Comparison of ENCODE assay signal across 24 cellular contexts in genomic region chr18:79584491-79585394, GRCh38.
DNase-seq lines count a peak whose midpoint lies in the region; ATAC-seq and TF ChIP-seq lines count a peak whose summit lies in the region.
"Had no signal": no experiment of that assay in that cellular context is flagged by ENCODE, and none has a peak within 500 bp of the region (broad histone marks: within the 10 kb centered on the region; RNA-seq: fewer than 3 reads in every experiment).

No MANE protein-coding gene starts in this region.

- intact Hi-C loops in Panc1 (cut with micrococcal nuclease; ENCODE audit: unreplicated experiment) (no loop called here), left lung (cut with DNase I) (no loop called here), sigmoid colon (cut with DNase I) (loop anchor here (5.0 kb wide), 1 partner anchor 192 kb away; no protein-coding TSS in a partner anchor)

- H3K4ac ChIP-seq in mesenchymal stem cell (ENCODE audit: low read depth in 1 of 2, low read length in 2 of 2) = no peak overlapping the region

- no peak overlapping the region for H2AFZ ChIP-seq in mesenchymal stem cell (ENCODE audit: low read depth, low read length)

- POLR2A ChIA-PET in Panc1 (lab: Charles Lee) = interaction anchor here (0.5 kb wide), 1 partner anchor 13 kb away, joined by 3 read pairs; no protein-coding TSS in a partner anchor

- H3K4me3 ChIP-seq in Panc1 (ENCODE audit: low read depth in 2 of 2, low read length in 2 of 2) (no peak overlapping the region), left lung (no peak overlapping the region), sigmoid colon (no peak overlapping the region), mesenchymal stem cell (ENCODE audit: insufficient read depth in 1 of 2, low read depth in 1 of 2, low read length in 2 of 2) (no peak overlapping the region)
- H3K4me3 ChIP-seq: esophagus muscularis mucosa, upper lobe of left lung had no signal

- H3K9ac ChIP-seq in mesenchymal stem cell (ENCODE audit: low read length) = no peak overlapping the region

- no peak for TF ChIP-seq POLR2A in sigmoid colon (IDR thresholded peaks at IDR 0.05)

- no peak overlapping the region for H3K14ac ChIP-seq in mesenchymal stem cell (ENCODE audit: low read length in 2 of 2)

- H3K36me3 ChIP-seq in Panc1 (ENCODE audit: control insufficient read depth, insufficient read depth, low read length) = no peaks in the 10 kb centered on the region
- H3K36me3 ChIP-seq in left lung = no peaks in the 10 kb centered on the region
- no peaks in the 10 kb centered on the region for H3K36me3 ChIP-seq in sigmoid colon
- H3K36me3 ChIP-seq in mesenchymal stem cell (ENCODE audit: control insufficient read depth in 1 of 2, insufficient read depth in 2 of 2, low read depth in 1 of 2, low read length in 2 of 2) = no peaks in the 10 kb centered on the region
- H3K36me3 ChIP-seq: esophagus muscularis mucosa, upper lobe of left lung had no signal

- H3K23ac ChIP-seq in mesenchymal stem cell (ENCODE audit: low read length in 2 of 2) = no peak overlapping the region

- H3K18ac ChIP-seq in mesenchymal stem cell (ENCODE audit: low read depth in 1 of 2, low read length in 2 of 2) = no peak overlapping the region

- CTCF ChIA-PET in Panc1 (lab: Charles Lee) = no interaction called here

- no peak overlapping the region for H2BK12ac ChIP-seq in mesenchymal stem cell (ENCODE audit: low read length in 2 of 2)

- H4K91ac ChIP-seq in mesenchymal stem cell (ENCODE audit: low read length) = no peak overlapping the region

- no peak overlapping the region for H2BK15ac ChIP-seq in mesenchymal stem cell (ENCODE audit: low read depth, poor library complexity, severe bottlenecking)

- in situ Hi-C loops in Panc1 (cut with HindIII; ENCODE audit: low pct_unique_long_range_greater_than_20kb, low sequenced_read_pairs) = no loop called here

- H3K9me3 ChIP-seq in Panc1 (ENCODE audit: control insufficient read depth, insufficient read depth, low read depth, low read length) = no peaks in the 10 kb centered on the region
- H3K9me3 ChIP-seq in left lung = no peaks in the 10 kb centered on the region
- no peaks in the 10 kb centered on the region for H3K9me3 ChIP-seq in sigmoid colon
- H3K9me3 ChIP-seq in mesenchymal stem cell (ENCODE audit: control insufficient read depth, low read length) = no peaks in the 10 kb centered on the region
- H3K9me3 ChIP-seq: esophagus muscularis mucosa, upper lobe of left lung had no signal

- no peak overlapping the region for H2BK5ac ChIP-seq in mesenchymal stem cell (ENCODE audit: low read depth, low read length, poor library complexity, severe bottlenecking)

- no peak overlapping the region for H2BK120ac ChIP-seq in mesenchymal stem cell (ENCODE audit: low read depth, low read length)

- H2AK5ac ChIP-seq in mesenchymal stem cell (ENCODE audit: low read length, severe bottlenecking) = no peak overlapping the region

- H3K27me3 ChIP-seq in Panc1 (ENCODE audit: control insufficient read depth, insufficient read depth, low read length) = no peaks in the 10 kb centered on the region
- H3K27me3 ChIP-seq in left lung = peaks cover 0 to 29% of the 10 kb centered on the region in 2 donors
- H3K27me3 ChIP-seq in sigmoid colon = no peaks in the 10 kb centered on the region
- H3K27me3 ChIP-seq in mesenchymal stem cell (ENCODE audit: control insufficient read depth in 1 of 2, insufficient read depth in 1 of 2, low read length in 2 of 2) = peaks cover 0 to 57% of the 10 kb centered on the region in 2 experiments
- H3K27me3 ChIP-seq: esophagus muscularis mucosa, upper lobe of left lung had no signal

- ATAC-seq in Panc1 (peak; percentile 45), left lung (no peak), HG03108 (IDR thresholded peaks at IDR 0.05; ENCODE audit: unreplicated experiment) (no peak)
- ATAC-seq: activated T-helper 17 cell treated with anti-CD3 and anti-CD28 coated beads, Interleukin-2, amount 50 U/mL, for 72 hours; stimulated activated naive CD8-positive, alpha-beta T cell treated with anti-CD3 and anti-CD28 coated beads, Interleukin-15, Interleukin-2, amounts not matched to agents 100 U/mL and 50 U/mL, for 24 hours had no signal

- H3K4me2 ChIP-seq in mesenchymal stem cell (ENCODE audit: low read length, poor library complexity, severe bottlenecking) = no peak overlapping the region

- DNase-seq in activated effector memory CD4-positive, alpha-beta T cell treated with anti-CD3 and anti-CD28 coated beads, Interleukin-2, amount 50 U/mL, for 16 hours = peak; percentile 51
- DNase-seq in activated effector memory CD4-positive, alpha-beta T cell treated with Interleukin-2 at 50 U/mL for 16 hours = no peak
- DNase-seq in Panc1 (ENCODE audit: low read depth, low spot score) (no peak), left lung (peak; percentile 22 to 73), sigmoid colon (peak; percentile 54), mesenchymal stem cell (no peak), NCI-H1105 (lab: John Stamatoyannopoulos, UW) (no peak)
- DNase-seq: ACHN; activated CD8-positive, alpha-beta memory T cell treated with anti-CD3 and anti-CD28 coated beads for 24 hours; amygdala; CD4-positive, alpha-beta T cell; central memory CD4-positive, alpha-beta T cell; DMS79 treated with DMSO at 0.1 percent for 48 hours; effector CD4-positive, alpha-beta T cell; KBM-7; mammary epithelial cell; NCI-H2029; retina; SIG-M5; stimulated activated naive CD8-positive, alpha-beta T cell treated with anti-CD3 and anti-CD28 coated beads, Interleukin-15, Interleukin-2, amounts not matched to agents 100 U/mL and 50 U/mL, for 24 hours; upper lobe of left lung had no signal

- no peaks in the 10 kb centered on the region for H3K79me1 ChIP-seq in mesenchymal stem cell (replicated peaks; ENCODE audit: low read length, poor library complexity, severe bottlenecking)

- H3K27ac ChIP-seq in Panc1 (ENCODE audit: low read length) (no peak overlapping the region), left lung (no peak overlapping the region), sigmoid colon (no peak overlapping the region), mesenchymal stem cell (ENCODE audit: low read length, poor library complexity, severe bottlenecking) (no peak overlapping the region)
- H3K27ac ChIP-seq: esophagus muscularis mucosa, upper lobe of left lung had no signal

- TF ChIP-seq EP300 in sigmoid colon (IDR thresholded peaks at IDR 0.05) = no peak

- no peak for TF ChIP-seq CTCF in Panc1 (IDR thresholded peaks at IDR 0.05)
- no peak for TF ChIP-seq CTCF in left lung (IDR thresholded peaks at IDR 0.05)
- TF ChIP-seq CTCF in sigmoid colon (IDR thresholded peaks at IDR 0.05) = no peak

- peaks cover 8% of the 10 kb centered on the region; the same call in 1 of the 2 replicates for H3K4me1 ChIP-seq in Panc1 (ENCODE audit: control insufficient read depth, insufficient read depth, low read length)
- no peaks in the 10 kb centered on the region for H3K4me1 ChIP-seq in left lung
- H3K4me1 ChIP-seq in sigmoid colon = peaks cover 0 to 30% (median 29%) of the 10 kb centered on the region in 4 donors
- H3K4me1 ChIP-seq in mesenchymal stem cell (ENCODE audit: control insufficient read depth, insufficient read depth, low read depth, low read length) = peaks cover 1% of the 10 kb centered on the region

- H4K8ac ChIP-seq in mesenchymal stem cell (ENCODE audit: low read length) = no peak overlapping the region

- WGBS in sigmoid colon, 2 donors = 76 to 77% methylated on average over 20 of the region's 20 CpGs
- WGBS in mesenchymal stem cell = 89% methylated on average over 20 of the region's 20 CpGs

- no TSS peak for BruUV-seq in Panc1 (replicated peaks; lab: Mats Ljungman, UMichigan)

Comparison
In these comparisons a context has a peak if more than half of its experiments do, and no peak if none do; other contexts are left out.
1. DNase-seq: peak in activated effector memory CD4-positive, alpha-beta T cell treated with anti-CD3 and anti-CD28 coated beads, Interleukin-2, amount 50 U/mL, for 16 hours (single experiment), left lung (2 of 2) and sigmoid colon (single experiment); none in activated effector memory CD4-positive, alpha-beta T cell treated with Interleukin-2 at 50 U/mL for 16 hours (single experiment), Panc1 (single experiment), mesenchymal stem cell (single experiment) and NCI-H1105 (single experiment).